In genomic region chr20:5658897-5659296, GRCh38 we compare ENCODE assay signal across 7 cellular contexts.
DNase-seq lines count a peak whose midpoint lies in the region; ATAC-seq lines count a peak whose summit lies in the region.

No MANE protein-coding gene starts in this region.

- ATAC-seq in GM19463 (IDR thresholded peaks at IDR 0.05; ENCODE audit: unreplicated experiment) (peak; percentile 51), GM18519 (IDR thresholded peaks at IDR 0.05; ENCODE audit: low FRiP score, unreplicated experiment) (no peak)

- peak; percentile 67 for DNase-seq in NCI-H1694 (lab: John Stamatoyannopoulos, UW)
- DNase-seq in activated T-cell treated with anti-CD3 and anti-CD28 coated beads for 48 hours (ENCODE audit: low read depth) = peak; percentile 44
- peak; percentile 90 for DNase-seq in fibroblast of peridontal ligament (ENCODE audit: extremely low read depth)
- DNase-seq in non-pigmented ciliary epithelial cell (ENCODE audit: low read depth) = peak; percentile 78
- DNase-seq in ecto neural progenitor cell (ENCODE audit: low spot score) = no peak
